21 cellular contexts compared by ENCODE assay signal in the genomic region with DNA sequence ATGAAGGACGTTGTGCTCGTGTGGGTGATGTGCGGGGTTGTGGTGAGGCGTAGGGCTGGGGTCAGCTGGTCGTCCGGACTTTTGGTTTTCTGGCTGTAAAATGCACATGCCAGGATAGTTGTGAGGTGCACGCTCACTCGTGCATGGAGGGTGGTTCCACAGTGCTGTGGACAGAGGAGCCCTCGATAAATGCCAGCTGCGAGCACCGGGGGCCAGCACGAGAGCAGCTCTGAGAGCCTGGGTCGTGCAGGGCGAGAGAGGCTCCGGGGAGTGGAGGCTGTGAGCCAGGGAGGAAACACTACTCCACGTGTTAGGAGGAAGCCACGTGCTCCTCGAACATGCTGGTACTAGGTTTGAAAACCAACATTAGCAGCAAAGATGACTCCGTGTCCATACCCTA. TPM values are rescaled to one million over a fixed set of nuclear protein-coding genes. Genes with fewer than 3 reads are reported as not detected.
DNase-seq lines count a peak whose midpoint lies in the region; ATAC-seq, FAIRE-seq and TF ChIP-seq lines count a peak whose summit lies in the region.
"Had no signal": no experiment of that assay in that cellular context is flagged by ENCODE, and none has a peak within 500 bp of the region (broad histone marks: within the 10 kb centered on the region; RNA-seq: fewer than 3 reads in every experiment).

No MANE protein-coding gene starts in this region.

- H3K79me2 ChIP-seq in HepG2 (ENCODE audit: insufficient read depth, low read length): peaks cover 85% of the 10 kb centered on the region

- DNase-seq in right lobe of liver: peak in 2 of 3 donors; percentile 14 to 51
- DNase-seq in HepG2 (ENCODE audit: low spot score): no peak
- peak; percentile 46 for DNase-seq in RPMI8226
- peak; percentile 61 for DNase-seq in kidney
- no peak for DNase-seq in stimulated activated effector memory CD8-positive, alpha-beta T cell treated with anti-CD3 and anti-CD28 coated beads, Interleukin-12 subunit alpha, Interleukin-12 subunit beta, amount 100 ng/mL, for 72 hours (ENCODE audit: low spot score in 2 of 2)
- no peak for DNase-seq in epidermal melanocyte (ENCODE audit: insufficient read length, low spot score)
- DNase-seq in NCI-H1417 treated with DMSO at 0.1 percent for 48 hours (lab: John Stamatoyannopoulos, UW): no peak
- DNase-seq: BE2C; CD4-positive, CD25-positive, alpha-beta regulatory T cell; DMS 273 treated with DMSO at 0.1 percent for 48 hours; DMS79 treated with DMSO at 0.1 percent for 48 hours; H7; Karpas-422; MV-4-11; NCI-H1694 treated with DMSO at 0.1 percent for 48 hours; NCI-H2081 treated with DMSO at 0.1 percent for 48 hours; NCI-H2171 treated with DMSO at 0.1 percent for 48 hours; OCI-M1 had no signal

- TF ChIP-seq RAD21 in HepG2 (CRISPR knock-in tag; IDR thresholded peaks at IDR 0.05): no peak

- H3K27me3 ChIP-seq in right lobe of liver: no peaks in the 10 kb centered on the region
- no peaks in the 10 kb centered on the region for H3K27me3 ChIP-seq in HepG2 (ENCODE audit: control insufficient read depth in 1 of 2, insufficient read depth in 2 of 2, low read length in 2 of 2)

- peaks cover 0 to 28% (median 8%) of the 10 kb centered on the region in 4 donors for H3K4me1 ChIP-seq in right lobe of liver
- peaks cover 43% of the 10 kb centered on the region for H3K4me1 ChIP-seq in HepG2 (ENCODE audit: insufficient read depth, low read length)
- peaks cover 4 to 6% of the 10 kb centered on the region in 2 donors for H3K4me1 ChIP-seq in kidney (ENCODE audit: control insufficient read depth in 1 of 2, insufficient read depth in 1 of 2, low read depth in 1 of 2, low read length in 2 of 2)
- H3K4me1 ChIP-seq: BE2C had no signal

- TF ChIP-seq EP300 in HepG2 (IDR thresholded peaks at IDR 0.05; ENCODE audit: low read depth in 2 of 2, low read length in 2 of 2) (no peak), HepG2 (CRISPR knock-in tag; IDR thresholded peaks at IDR 0.05; ENCODE audit: borderline replicate concordance) (no peak)

- in situ Hi-C loops in HepG2 (cut with HindIII; ENCODE audit: extremely low pct_ligation_motif_present, low pct_unique_long_range_greater_than_20kb): no loop called here

- H3K27ac ChIP-seq in right lobe of liver (no peak overlapping the region), HepG2 (ENCODE audit: extremely low read length, insufficient read depth, low read length) (no peak overlapping the region), kidney (ENCODE audit: low read depth in 2 of 2, low read length in 2 of 2) (no peak overlapping the region)

- no peak for TF ChIP-seq POLR2A in right lobe of liver (IDR thresholded peaks at IDR 0.05)
- TF ChIP-seq POLR2A in HepG2 (IDR thresholded peaks at IDR 0.05; ENCODE audit: insufficient read depth in 1 of 2, low read depth in 2 of 2, low read length in 2 of 2): no peak

- H2AFZ ChIP-seq in HepG2 (ENCODE audit: low read length): no peak overlapping the region

- 62% methylated on average over 8 of the region's 19 CpGs for WGBS in right lobe of liver (ENCODE audit: insufficient coverage, low coverage, low lambda C conversion rate, missing lambda C conversion rate)
- 97% methylated on average over 19 of the region's 19 CpGs for whole genome bisulfite sequencing in HepG2 (ENCODE audit: low lambda C conversion rate)

- H3K9me3 ChIP-seq in right lobe of liver: no peaks in the 10 kb centered on the region
- H3K9me3 ChIP-seq in HepG2 (ENCODE audit: low read length): no peaks in the 10 kb centered on the region; the same call in 1 of the 2 replicates
- peaks cover 0 to 3% of the 10 kb centered on the region in 2 donors for H3K9me3 ChIP-seq in kidney (ENCODE audit: control insufficient read depth in 1 of 2, low read length in 2 of 2)

- H3K4me2 ChIP-seq in HepG2 (ENCODE audit: low read depth, low read length): no peak overlapping the region

- no peaks in the 10 kb centered on the region for H4K20me1 ChIP-seq in HepG2 (ENCODE audit: insufficient read depth, low read length)

- H3K4me3 ChIP-seq in right lobe of liver (no peak overlapping the region), HepG2 (replicated peaks in 1 of 3; ENCODE audit: insufficient read depth in 1 of 3, low read depth in 2 of 3, low read length in 3 of 3) (no peak overlapping the region), kidney (ENCODE audit: low read length in 2 of 2) (no peak overlapping the region)

- POLR2A ChIA-PET in HepG2 (lab: Yijun Ruan, JAX): no interaction called here

- no peak for ATAC-seq in right lobe of liver
- ATAC-seq in HepG2: no peak
- no peak for ATAC-seq in stimulated activated effector memory CD8-positive, alpha-beta T cell treated with anti-CD3 and anti-CD28 coated beads, Interleukin-12 subunit alpha, Interleukin-12 subunit beta, amount 100 ng/mL, for 72 hours
- ATAC-seq in HG02678 (IDR thresholded peaks at IDR 0.05; ENCODE audit: unreplicated experiment): no peak

- no peaks in the 10 kb centered on the region for H3K4me1 Mint-ChIP-seq in stimulated activated effector memory CD8-positive, alpha-beta T cell treated with anti-CD3 and anti-CD28 coated beads, Interleukin-12 subunit alpha, Interleukin-12 subunit beta, amount 100 ng/mL, for 72 hours

- intact Hi-C loops in right lobe of liver (cut with DNase I): loop anchor here in 1 of 2 donors (5.0 kb wide), 1 partner anchor 152 kb away; no protein-coding TSS in a partner anchor
- intact Hi-C loops in HepG2 (cut with micrococcal nuclease; ENCODE audit: unreplicated experiment): no loop called here
- intact Hi-C loops in kidney (cut with DNase I): loop anchor here (5.0 kb wide), 1 partner anchor 152 kb away; no protein-coding TSS in a partner anchor

- H3K36me3 ChIP-seq in right lobe of liver: no peaks in the 10 kb centered on the region
- peaks cover 18% of the 10 kb centered on the region in 2 experiments; a peak in 4 of 5 replicates for H3K36me3 ChIP-seq in HepG2 (replicated peaks in 1 of 2; ENCODE audit: control insufficient read depth in 1 of 2, insufficient read depth in 2 of 2, low read length in 2 of 2)
- peaks cover 5 to 7% of the 10 kb centered on the region in 2 donors for H3K36me3 ChIP-seq in kidney (ENCODE audit: control insufficient read depth in 1 of 2, insufficient read depth in 2 of 2, low read length in 2 of 2)
- H3K36me3 ChIP-seq: BE2C had no signal

- FAIRE-seq in HepG2 (lab: Jason Lieb, UNC) (no peak), kidney (lab: Jason Lieb, UNC) (no peak)
- FAIRE-seq: RCC 7860 had no signal

- H3K4me3 Mint-ChIP-seq in stimulated activated effector memory CD8-positive, alpha-beta T cell treated with anti-CD3 and anti-CD28 coated beads, Interleukin-12 subunit alpha, Interleukin-12 subunit beta, amount 100 ng/mL, for 72 hours: no peak overlapping the region
- H3K4me3 Mint-ChIP-seq: IgD-negative memory B cell had no signal

- no TSS peak for BruUV-seq in HepG2 (replicated peaks; lab: Mats Ljungman, UMichigan)

- peak overlapping the region; percentile 7 for H3K27ac Mint-ChIP-seq in stimulated activated effector memory CD8-positive, alpha-beta T cell treated with anti-CD3 and anti-CD28 coated beads, Interleukin-12 subunit alpha, Interleukin-12 subunit beta, amount 100 ng/mL, for 72 hours
- H3K27ac Mint-ChIP-seq: CD4-positive, CD25-positive, alpha-beta regulatory T cell; IgD-negative memory B cell had no signal

- H3K9me3 Mint-ChIP-seq in stimulated activated effector memory CD8-positive, alpha-beta T cell treated with anti-CD3 and anti-CD28 coated beads, Interleukin-12 subunit alpha, Interleukin-12 subunit beta, amount 100 ng/mL, for 72 hours: no peaks in the 10 kb centered on the region

- H3K9ac ChIP-seq in HepG2 (ENCODE audit: insufficient read depth, low read depth, low read length): no peak overlapping the region
- H3K9ac ChIP-seq in kidney (ENCODE audit: low read length in 2 of 2): no peak overlapping the region

- no peak for TF ChIP-seq CTCF in right lobe of liver (IDR thresholded peaks at IDR 0.05)
- TF ChIP-seq CTCF in HepG2 (CRISPR knock-in tag; IDR thresholded peaks at IDR 0.05): no peak
- no peak for TF ChIP-seq CTCF in kidney (IDR thresholded peaks at IDR 0.05; ENCODE audit: borderline replicate concordance, extremely low read depth, insufficient read depth)

- no peaks in the 10 kb centered on the region for H3K36me3 Mint-ChIP-seq in stimulated activated effector memory CD8-positive, alpha-beta T cell treated with anti-CD3 and anti-CD28 coated beads, Interleukin-12 subunit alpha, Interleukin-12 subunit beta, amount 100 ng/mL, for 72 hours
- H3K36me3 Mint-ChIP-seq: CD4-positive, CD25-positive, alpha-beta regulatory T cell; IgD-negative memory B cell had no signal

- CTCF ChIA-PET in HepG2 (lab: Yijun Ruan, JAX; ENCODE audit: low intra/inter-chr PET ratio, low total read pairs): no interaction called here

TF ChIP-seq in HepG2, 621 proteins besides CTCF, POLR2A, EP300 and RAD21 (continues in another document):
- TF ChIP-seq NCOA1 (CRISPR knock-in tag; IDR thresholded peaks at IDR 0.05) (no peak), SUZ12 (IDR thresholded peaks at IDR 0.05; ENCODE audit: low read depth, low read length) (no peak), ZNF446 (CRISPR knock-in tag; IDR thresholded peaks at IDR 0.05) (no peak), ZNF121 (CRISPR knock-in tag; IDR thresholded peaks at IDR 0.05) (no peak)

RNA-seq across cellular contexts. Expression of a gene that starts 39.4 kb away (rescaled TPM):
- total RNA-seq in right lobe of liver (100 to 1,000 TPM; 261 to 487 (median 297) TPM), HepG2 (2016; rRNA removed; fragmentation: Illumina TruSeq; extraction: Trizol) (21.2 and 102 TPM in 2 replicates), kidney (316 TPM)
- 5.5 and 5.6 TPM in 2 replicates for total RNA-seq in HepG2 (2016; cell fraction: cytosol; rRNA removed; fragmentation: Illumina TruSeq; extraction: Trizol; ENCODE audit: low read depth)
- 18.4 and 106 TPM in 2 replicates for total RNA-seq in HepG2 (2016; cell fraction: insoluble cytoplasmic fraction; rRNA removed; fragmentation: Illumina TruSeq; extraction: Trizol)
- total RNA-seq in HepG2 (2016; cell fraction: membrane; rRNA removed; fragmentation: Illumina TruSeq; extraction: Trizol): 10.8 and 11.6 TPM in 2 replicates
- total RNA-seq in HepG2 (2016; cell fraction: nucleus; rRNA removed; fragmentation: Illumina TruSeq; extraction: Trizol): 122 and 150 TPM in 2 replicates
- polyA plus RNA-seq in HepG2 (2011; rRNA removed) (79.0 and 128 TPM in 2 replicates), kidney (ENCODE audit: insufficient read depth, low read depth, low replicate concordance) (150 TPM)
- 51.6 and 89.8 TPM in 2 replicates for polyA plus RNA-seq in HepG2 (2011; cell fraction: cytosol; rRNA removed)
- 1,622 and 2,194 TPM in 2 replicates for polyA plus RNA-seq in HepG2 (2011; cell fraction: nucleus; rRNA removed)
- 59.0 and 129 TPM in 2 replicates for polyA plus RNA-seq in HepG2 (2012)
- 4.3 and 4.4 TPM in 2 replicates for polyA plus RNA-seq in HepG2 (2016; cell fraction: cytosol; fragmentation: Illumina TruSeq; extraction: Trizol; ENCODE audit: low read depth)
- polyA plus RNA-seq in HepG2 (2016; cell fraction: insoluble cytoplasmic fraction; fragmentation: Illumina TruSeq; extraction: Trizol; ENCODE audit: low read depth): 20.7 and 26.9 TPM in 2 replicates
- polyA plus RNA-seq in HepG2 (2016; cell fraction: membrane; fragmentation: Illumina TruSeq; extraction: Trizol; ENCODE audit: low read depth): 5.0 and 6.2 TPM in 2 replicates
- 308 and 331 TPM in 2 replicates for polyA plus RNA-seq in HepG2 (2016; cell fraction: nucleus; fragmentation: Illumina TruSeq; extraction: Trizol; ENCODE audit: insufficient read depth, low read depth)
- 0.09 and 44.3 TPM in 2 replicates for polyA minus RNA-seq in HepG2 (2011; rRNA and poly(A)+ RNA removed; ENCODE audit: low replicate concordance)
- polyA minus RNA-seq in HepG2 (2011; cell fraction: cytosol; rRNA and poly(A)+ RNA removed): 36.9 and 37.7 TPM in 2 replicates
- 46.7 and 51.1 TPM in 2 replicates for polyA minus RNA-seq in HepG2 (2011; cell fraction: nucleus; rRNA and poly(A)+ RNA removed)

Comparison
In these comparisons a context has a peak if more than half of its experiments do, and no peak if none do; other contexts are left out.
1. DNase-seq: peak in right lobe of liver (2 of 3), RPMI8226 (single experiment) and kidney (single experiment); none in HepG2 (single experiment), stimulated activated effector memory CD8-positive, alpha-beta T cell treated with anti-CD3 and anti-CD28 coated beads, Interleukin-12 subunit alpha, Interleukin-12 subunit beta, amount 100 ng/mL, for 72 hours (0 of 2), epidermal melanocyte (single experiment) and NCI-H1417 treated with DMSO at 0.1 percent for 48 hours (single experiment).